In the genomic region with DNA sequence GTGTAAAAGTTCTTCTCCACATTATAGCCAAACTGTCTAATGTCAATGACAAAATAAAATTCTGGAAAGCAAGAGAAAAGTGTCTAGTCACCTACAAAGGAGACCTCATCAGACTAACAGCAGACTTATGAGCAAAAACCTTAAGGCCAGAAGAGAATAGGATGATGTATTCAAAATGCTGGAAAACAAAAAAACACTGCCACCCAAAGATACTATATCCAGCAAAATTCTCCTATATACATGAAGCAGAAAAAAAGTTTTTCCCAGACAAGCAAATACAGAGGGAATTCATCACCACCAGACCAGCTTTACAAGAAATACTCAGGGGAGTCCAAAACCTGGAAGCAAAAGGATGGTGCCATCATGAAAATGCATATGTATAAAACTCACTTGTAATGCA, we compare ENCODE assay signal across 20 cellular contexts.
DNase-seq lines count a peak whose midpoint lies in the region; TF ChIP-seq lines count a peak whose summit lies in the region.
"Had no signal": no experiment of that assay in that cellular context is flagged by ENCODE, and none has a peak within 500 bp of the region (broad histone marks: within the 10 kb centered on the region; RNA-seq: fewer than 3 reads in every experiment).

No MANE protein-coding gene starts in this region.

- no peak overlapping the region for H3K27ac Mint-ChIP-seq in MCF 10A (ENCODE audit: low read depth, unreplicated experiment)
- H3K27ac Mint-ChIP-seq: CD14-positive monocyte; CD4-positive, alpha-beta memory T cell; CD4-positive, CD25-positive, alpha-beta regulatory T cell; CD8-positive, alpha-beta memory T cell had no signal

- no peaks in the 10 kb centered on the region for H3K4me1 Mint-ChIP-seq in MCF 10A (ENCODE audit: insufficient read depth, unreplicated experiment)
- H3K4me1 Mint-ChIP-seq: CD14-positive monocyte; CD4-positive, alpha-beta memory T cell; CD4-positive, CD25-positive, alpha-beta regulatory T cell; CD8-positive, alpha-beta memory T cell had no signal

- DNase-seq in LHCN-M2 (ENCODE audit: low read depth) (peak; percentile 8), amniotic epithelial cell (ENCODE audit: low read depth) (peak; percentile 12), choroid plexus epithelial cell (ENCODE audit: low read depth) (peak; percentile 2), DMS153 treated with DMSO at 0.1 percent for 48 hours (lab: John Stamatoyannopoulos, UW; ENCODE audit: unreplicated experiment) (no peak), MCF 10A (ENCODE audit: unreplicated experiment) (no peak), DMS153 (lab: John Stamatoyannopoulos, UW) (no peak)
- no peak for DNase-seq in activated CD4-positive, alpha-beta T cell treated with anti-CD3 and anti-CD28 coated beads, Interleukin-2, amount 50 U/mL, for 1 hour
- DNase-seq: 8988T; ACHN; BE2C; C1 segment of cervical spinal cord; Caco-2; Calu3; CD4-positive, alpha-beta memory T cell; CD4-positive, CD25-positive, alpha-beta regulatory T cell; CD8-positive, alpha-beta memory T cell; DMS79 treated with DMSO at 0.1 percent for 48 hours; GF-D8 had no signal

- H3K9me3 Mint-ChIP-seq in MCF 10A (ENCODE audit: unreplicated experiment), result peaks cover 31% of the 10 kb centered on the region

- no peak for TF ChIP-seq CTCF in choroid plexus epithelial cell (conservative IDR thresholded peaks at IDR 0.05; ENCODE audit: low read depth, low read length)
- TF ChIP-seq CTCF in MCF 10A (IDR thresholded peaks at IDR 0.05; ENCODE audit: unreplicated experiment), result no peak

- no TSS peak for BruUV-seq in MCF 10A (replicated peaks; lab: Mats Ljungman, UMichigan)

- CTCF ChIA-PET in MCF 10A (lab: Yijun Ruan, JAX), result no interaction called here

- no peak overlapping the region for H3K4me3 ChIP-seq in choroid plexus epithelial cell (ENCODE audit: low read depth, low read length)
- H3K4me3 ChIP-seq: BLaER1 had no signal

- intact Hi-C loops in MCF 10A (cut with micrococcal nuclease), result no loop called here

- H3K36me3 Mint-ChIP-seq in MCF 10A (ENCODE audit: insufficient read depth, unreplicated experiment), result no peaks in the 10 kb centered on the region
- H3K36me3 Mint-ChIP-seq: CD14-positive monocyte; CD4-positive, CD25-positive, alpha-beta regulatory T cell had no signal

- no peak overlapping the region for H3K4me3 Mint-ChIP-seq in MCF 10A (ENCODE audit: unreplicated experiment)
- H3K4me3 Mint-ChIP-seq: CD14-positive monocyte; CD4-positive, alpha-beta memory T cell; CD4-positive, CD25-positive, alpha-beta regulatory T cell; CD8-positive, alpha-beta memory T cell had no signal

- H3K27me3 Mint-ChIP-seq in MCF 10A (ENCODE audit: insufficient read depth, unreplicated experiment), result no peaks in the 10 kb centered on the region
- H3K27me3 Mint-ChIP-seq: CD4-positive, CD25-positive, alpha-beta regulatory T cell had no signal

- POLR2A ChIA-PET in MCF 10A (lab: Yijun Ruan, JAX), result no interaction called here

Comparison
In these comparisons a context has a peak if more than half of its experiments do, and no peak if none do; other contexts are left out.
1. DNase-seq: peak in LHCN-M2 (single experiment), amniotic epithelial cell (single experiment) and choroid plexus epithelial cell (single experiment); none in DMS153 treated with DMSO at 0.1 percent for 48 hours (single experiment), MCF 10A (single experiment), DMS153 (single experiment) and activated CD4-positive, alpha-beta T cell treated with anti-CD3 and anti-CD28 coated beads, Interleukin-2, amount 50 U/mL, for 1 hour (single experiment).